In genomic region chr11:111688028-111688427, GRCh38 we compare ENCODE assay signal across 20 cellular contexts.
DNase-seq lines count a peak whose midpoint lies in the region; ATAC-seq, FAIRE-seq and TF ChIP-seq lines count a peak whose summit lies in the region.
"Had no signal": no experiment of that assay in that cellular context is flagged by ENCODE, and none has a peak within 500 bp of the region (broad histone marks: within the 10 kb centered on the region; RNA-seq: fewer than 3 reads in every experiment).

No MANE protein-coding gene starts in this region.

- no peak overlapping the region for H2AFZ ChIP-seq in astrocyte (ENCODE audit: low read depth, low read length)

- H3K4me1 ChIP-seq in astrocyte (ENCODE audit: insufficient read depth, low read length), result no peaks in the 10 kb centered on the region
- H3K4me1 ChIP-seq in heart left ventricle, result peaks cover 0 to 6% (median 0%) of the 10 kb centered on the region in 12 donors

- H3K4me1 Mint-ChIP-seq in astrocyte (ENCODE audit: low read depth, unreplicated experiment) (peaks cover 15% of the 10 kb centered on the region), nephron progenitor cell (no peaks in the 10 kb centered on the region)
- H3K4me1 Mint-ChIP-seq: B cell had no signal

- peak; percentile 16 for DNase-seq in astrocyte (ENCODE audit: low read depth)
- peak; percentile 29 for DNase-seq in kidney glomerular epithelial cell (lab: John Stamatoyannopoulos, UW)
- no peak for DNase-seq in nephron progenitor cell
- DNase-seq in Right ventricle myocardium inferior (ENCODE audit: missing footprints), result no peak
- DNase-seq in WERI-Rb-1, result no peak
- DNase-seq in heart left ventricle, result no peak
- DNase-seq: COR-L47, GDM1, HCEC 1CT, NCI-H1417 treated with DMSO at 0.1 percent for 48 hours, NCI-H187 treated with DMSO at 0.1 percent for 48 hours, NCI-H226, NCI-H524, SHP77 treated with DMSO at 0.1 percent for 48 hours, SK-N-SH had no signal

- no peaks in the 10 kb centered on the region for H3K79me2 ChIP-seq in astrocyte (ENCODE audit: insufficient read depth, low read length)

- TF ChIP-seq CTCF in astrocyte (IDR thresholded peaks at IDR 0.05; ENCODE audit: insufficient read depth, low read depth, low read length) (no peak), nephron progenitor cell (IDR thresholded peaks at IDR 0.05) (no peak), WERI-Rb-1 (IDR thresholded peaks at IDR 0.05; ENCODE audit: low read depth, low read length) (no peak), heart left ventricle (IDR thresholded peaks at IDR 0.05) (no peak)

- H3K36me3 ChIP-seq in astrocyte (ENCODE audit: insufficient read depth, low read length) (peaks cover 6% of the 10 kb centered on the region), WERI-Rb-1 (peaks cover 3% of the 10 kb centered on the region; the same call in 1 of the 2 replicates), heart left ventricle (peaks cover 0 to 48% (median 20%) of the 10 kb centered on the region in 9 donors)

- H3K9me3 Mint-ChIP-seq in astrocyte (ENCODE audit: unreplicated experiment), result no peaks in the 10 kb centered on the region
- no peaks in the 10 kb centered on the region for H3K9me3 Mint-ChIP-seq in nephron progenitor cell

- H3K27ac Mint-ChIP-seq in astrocyte (ENCODE audit: unreplicated experiment) (no peak overlapping the region), nephron progenitor cell (peak overlapping the region; percentile 83)
- H3K27ac Mint-ChIP-seq: B cell had no signal

- H3K27me3 ChIP-seq in astrocyte (ENCODE audit: insufficient read depth, low read length) (no peaks in the 10 kb centered on the region), WERI-Rb-1 (ENCODE audit: insufficient read depth, low read depth, severe bottlenecking) (no peaks in the 10 kb centered on the region), heart left ventricle (no peaks in the 10 kb centered on the region)

- no peak overlapping the region for H3K9ac ChIP-seq in astrocyte (ENCODE audit: low read length)
- H3K9ac ChIP-seq: KMS-11, SK-N-SH had no signal

- 84 to 93% (median 89%) methylated on average over 6 of the region's 6 CpGs for WGBS in heart left ventricle, 4 donors

- ATAC-seq in HG02884 (IDR thresholded peaks at IDR 0.05; ENCODE audit: unreplicated experiment), result no peak
- ATAC-seq in Right ventricle myocardium inferior, result no peak
- no peak for ATAC-seq in heart left ventricle
- ATAC-seq: GM12878 had no signal

- no peak overlapping the region for H3K27ac ChIP-seq in astrocyte (ENCODE audit: low read depth, low read length)
- no peak overlapping the region for H3K27ac ChIP-seq in WERI-Rb-1
- H3K27ac ChIP-seq in heart left ventricle, result no peak overlapping the region
- H3K27ac ChIP-seq: KMS-11 had no signal

- no peak for FAIRE-seq in astrocyte (lab: Jason Lieb, UNC)
- FAIRE-seq: GM12878, GM19239 had no signal

- no peak overlapping the region for H3K4me2 ChIP-seq in astrocyte (ENCODE audit: low read length)
- H3K4me2 ChIP-seq: KMS-11, SK-N-SH had no signal

- H3K36me3 Mint-ChIP-seq in astrocyte (ENCODE audit: low read depth, unreplicated experiment) (peaks cover 6% of the 10 kb centered on the region), nephron progenitor cell (ENCODE audit: low read depth) (peaks cover 36% of the 10 kb centered on the region)

- no peaks in the 10 kb centered on the region for H3K9me3 ChIP-seq in astrocyte (ENCODE audit: insufficient read depth, low read depth, low read length)
- H3K9me3 ChIP-seq in WERI-Rb-1 (ENCODE audit: severe bottlenecking), result no peaks in the 10 kb centered on the region
- H3K9me3 ChIP-seq in heart left ventricle, result no peaks in the 10 kb centered on the region
- H3K9me3 ChIP-seq: SK-N-SH had no signal

- TF ChIP-seq POLR2A in heart left ventricle (IDR thresholded peaks at IDR 0.05), result no peak

- no peaks in the 10 kb centered on the region for H4K20me1 ChIP-seq in astrocyte (ENCODE audit: insufficient read depth, low read length)

- H3K27me3 Mint-ChIP-seq in astrocyte (ENCODE audit: low read depth, unreplicated experiment) (no peaks in the 10 kb centered on the region), nephron progenitor cell (ENCODE audit: low read depth, poor library complexity) (no peaks in the 10 kb centered on the region)
- H3K27me3 Mint-ChIP-seq: B cell had no signal

- H3K4me3 ChIP-seq in astrocyte (ENCODE audit: insufficient read depth, low read depth, low read length) (no peak overlapping the region), WERI-Rb-1 (ENCODE audit: low read depth, low read length) (no peak overlapping the region), heart left ventricle (no peak overlapping the region)
- H3K4me3 ChIP-seq: GM12878 had no signal

- no peak overlapping the region for H3K4me3 Mint-ChIP-seq in astrocyte (ENCODE audit: unreplicated experiment)
- H3K4me3 Mint-ChIP-seq in nephron progenitor cell, result no peak overlapping the region
- H3K4me3 Mint-ChIP-seq: B cell had no signal

- intact Hi-C loops in Right ventricle myocardium inferior (cut with DNase I), result no loop called here
- intact Hi-C loops in heart left ventricle (cut with DNase I), result no loop called here

Comparison
In these comparisons a context has a peak if more than half of its experiments do, and no peak if none do; other contexts are left out.
1. DNase-seq: peak in astrocyte (single experiment) and kidney glomerular epithelial cell (single experiment); none in nephron progenitor cell (single experiment), Right ventricle myocardium inferior (single experiment), WERI-Rb-1 (single experiment) and heart left ventricle (0 of 5).